8 cellular contexts compared by ENCODE assay signal in genomic region chr14:70660967-70661871, GRCh38. TPM values are rescaled to one million over a fixed set of nuclear protein-coding genes. Genes with fewer than 3 reads are reported as not detected.
DNase-seq lines count a peak whose midpoint lies in the region; ATAC-seq, FAIRE-seq and TF ChIP-seq lines count a peak whose summit lies in the region.

No MANE protein-coding gene starts in this region.

- DNase-seq in Calu3 (peak; percentile 16), MV-4-11 (lab: John Stamatoyannopoulos, UW) (peak; percentile 18), memory B cell (ENCODE audit: low spot score in 2 of 2) (peak in 1 of 2 donors; percentile 42), RWPE1 (ENCODE audit: low spot score) (no peak), RCC 7860 (ENCODE audit: low spot score) (no peak)
- peak; percentile 31 for DNase-seq in activated T-cell treated with anti-CD3 and anti-CD28 coated beads, Interleukin-2, amount 50 U/mL, for 4 hours

- H3K27me3 Mint-ChIP-seq in Calu3 (ENCODE audit: unreplicated experiment) (no peaks in the 10 kb centered on the region), memory B cell (no peaks in the 10 kb centered on the region)
- no peaks in the 10 kb centered on the region for H3K27me3 Mint-ChIP-seq in activated T-cell treated with anti-CD3 and anti-CD28 coated beads, Interleukin-2, amount 50 U/mL, for 4 hours (ENCODE audit: low read depth)

- H3K27ac Mint-ChIP-seq in Calu3 (ENCODE audit: unreplicated experiment) (peak overlapping the region; percentile 14), memory B cell (peak overlapping the region; percentile 89)

- H3K9me3 Mint-ChIP-seq in Calu3 (ENCODE audit: low read depth, unreplicated experiment) (no peaks in the 10 kb centered on the region), memory B cell (no peaks in the 10 kb centered on the region)
- H3K9me3 Mint-ChIP-seq in activated T-cell treated with anti-CD3 and anti-CD28 coated beads, Interleukin-2, amount 50 U/mL, for 4 hours: no peaks in the 10 kb centered on the region

- H3K4me3 Mint-ChIP-seq in Calu3 (ENCODE audit: low read depth, unreplicated experiment): no peak overlapping the region
- H3K4me3 Mint-ChIP-seq in activated T-cell treated with anti-CD3 and anti-CD28 coated beads, Interleukin-2, amount 50 U/mL, for 4 hours: peak overlapping the region; percentile 22
- H3K4me3 Mint-ChIP-seq in memory B cell: peak overlapping the region; percentile 63

- POLR2A ChIA-PET in RWPE1 (lab: Yijun Ruan, JAX; ENCODE audit: low non-redundant PET): no interaction called here

- H3K36me3 Mint-ChIP-seq in Calu3 (ENCODE audit: insufficient read depth, unreplicated experiment) (peaks cover 15% of the 10 kb centered on the region), memory B cell (peaks cover 11% of the 10 kb centered on the region)
- peaks cover 11% of the 10 kb centered on the region for H3K36me3 Mint-ChIP-seq in activated T-cell treated with anti-CD3 and anti-CD28 coated beads, Interleukin-2, amount 50 U/mL, for 4 hours (ENCODE audit: insufficient read depth)

- intact Hi-C loops in Calu3 (cut with micrococcal nuclease; ENCODE audit: unreplicated experiment): loop anchor here (5.0 kb wide), 1 partner anchor 46 kb away; no protein-coding TSS in a partner anchor

- TF ChIP-seq CTCF in Calu3 (IDR thresholded peaks at IDR 0.05; ENCODE audit: unreplicated experiment) (peak; percentile 13), RWPE1 (conservative IDR thresholded peaks at IDR 0.05; ENCODE audit: low read depth) (no peak)

- H3K27ac ChIP-seq in RWPE1: no peak overlapping the region

- peak; percentile 73 to 74 for ATAC-seq in activated T-cell treated with anti-CD3 and anti-CD28 coated beads, Interleukin-2, amount 50 U/mL, for 4 hours
- ATAC-seq in memory B cell (ENCODE audit: low read depth) (peak; percentile 57), GM21447 (IDR thresholded peaks at IDR 0.05; ENCODE audit: unreplicated experiment) (no peak), HG03354 (IDR thresholded peaks at IDR 0.05; ENCODE audit: poor library complexity, severe bottlenecking, unreplicated experiment) (no peak)

- CTCF ChIA-PET in Calu3 (lab: Charles Lee) (no interaction called here), RWPE1 (lab: Yijun Ruan, JAX) (interaction anchor here (0.6 kb wide), 1 partner anchor 208 kb away, joined by 3 read pairs; no protein-coding TSS in a partner anchor)

- no peak for FAIRE-seq in RCC 7860 (lab: Jason Lieb, UNC)

- H3K4me1 Mint-ChIP-seq in Calu3 (ENCODE audit: low read depth, unreplicated experiment) (peaks cover 54% of the 10 kb centered on the region), memory B cell (peaks cover 75% of the 10 kb centered on the region)
- H3K4me1 Mint-ChIP-seq in activated T-cell treated with anti-CD3 and anti-CD28 coated beads, Interleukin-2, amount 50 U/mL, for 4 hours (ENCODE audit: low read depth): peaks cover 86% of the 10 kb centered on the region

- BruUV-seq in Calu3 (replicated peaks; lab: Mats Ljungman, UMichigan): no TSS peak

RNA-seq across cellular contexts. Expression of gene TTC9, which starts 19.5 kb away (rescaled TPM):
- total RNA-seq in Calu3 (2022): 9.8 and 11.0 TPM in 2 replicates
- 1 to 10 TPM; 3.2 to 4.0 (median 3.6) TPM for total RNA-seq in activated T-cell treated with anti-CD3 and anti-CD28 coated beads, Interleukin-2, amount 50 U/mL, for 4 hours

Comparison
In these comparisons a context has a peak if more than half of its experiments do, and no peak if none do; other contexts are left out.
1. DNase-seq: peak in Calu3 (single experiment), MV-4-11 (single experiment) and activated T-cell treated with anti-CD3 and anti-CD28 coated beads, Interleukin-2, amount 50 U/mL, for 4 hours (single experiment); none in RWPE1 (single experiment) and RCC 7860 (single experiment).
2. ATAC-seq: peak in activated T-cell treated with anti-CD3 and anti-CD28 coated beads, Interleukin-2, amount 50 U/mL, for 4 hours (2 of 2) and memory B cell (single experiment); none in GM21447 (single experiment) and HG03354 (single experiment).